Comparison of ENCODE assay signal across 18 cellular contexts in genomic region chr6:102458990-102459389, GRCh38.
"Had no signal": no experiment of that assay in that cellular context is flagged by ENCODE, and none has a peak within 500 bp of the region (broad histone marks: within the 10 kb centered on the region; RNA-seq: fewer than 3 reads in every experiment).

No MANE protein-coding gene starts in this region.

- ATAC-seq: effector memory CD8-positive, alpha-beta T cell; left ventricle myocardium superior; lower lobe of right lung; natural killer cell; pancreas; right lobe of liver; stimulated activated naive B cell treated with anti-CD40 and anti-IgM and Interleukin-4, amounts not matched to agents 10 μg/mL and 1 μg/mL and 100 μg/mL, for 72 hours had no signal

- DNase-seq: cortex of kidney; effector memory CD8-positive, alpha-beta T cell; head of caudate nucleus; left ventricle myocardium superior; lower lobe of right lung; natural killer cell; pancreas; right lobe of liver; small intestine; stimulated activated CD4-positive, alpha-beta T cell treated with anti-CD3 and anti-CD28 coated beads, Interleukin-15, amount 100 ng/mL, for 24 hours; stimulated activated CD4-positive, alpha-beta T cell treated with anti-CD3 and anti-CD28 coated beads, Interleukin-2, amount 100 ng/mL, for 48 hours; stimulated activated naive B cell treated with anti-CD40 and anti-IgM and Interleukin-4, amounts not matched to agents 10 μg/mL and 1 μg/mL and 100 μg/mL, for 72 hours; upper lobe of left lung had no signal

- H3K4me1 ChIP-seq: lower lobe of right lung, pancreas, right lobe of liver, tibial nerve, upper lobe of left lung had no signal

- H3K4me3 ChIP-seq: lower lobe of right lung, pancreas, right lobe of liver, thoracic aorta, tibial nerve, upper lobe of left lung had no signal

- H3K4me3 Mint-ChIP-seq: effector memory CD8-positive, alpha-beta T cell; natural killer cell; stimulated activated naive B cell treated with anti-CD40 and anti-IgM and Interleukin-4, amounts not matched to agents 10 μg/mL and 1 μg/mL and 100 μg/mL, for 72 hours; stimulated activated naive CD8-positive, alpha-beta T cell treated with anti-CD3 and anti-CD28 coated beads, Interleukin-15, Interleukin-2, amounts not matched to agents 100 ng/mL and 50 ng/mL, for 24 hours had no signal

- H3K36me3 ChIP-seq: lower lobe of right lung, neutrophil, pancreas, right lobe of liver, thoracic aorta, tibial nerve, upper lobe of left lung had no signal

- H3K27ac Mint-ChIP-seq: effector memory CD8-positive, alpha-beta T cell; natural killer cell; progenitor cell of endocrine pancreas; stimulated activated naive B cell treated with anti-CD40 and anti-IgM and Interleukin-4, amounts not matched to agents 10 μg/mL and 1 μg/mL and 100 μg/mL, for 72 hours; stimulated activated naive CD8-positive, alpha-beta T cell treated with anti-CD3 and anti-CD28 coated beads, Interleukin-15, Interleukin-2, amounts not matched to agents 100 ng/mL and 50 ng/mL, for 24 hours had no signal

- H3K4me1 Mint-ChIP-seq: natural killer cell; stimulated activated naive B cell treated with anti-CD40 and anti-IgM and Interleukin-4, amounts not matched to agents 10 μg/mL and 1 μg/mL and 100 μg/mL, for 72 hours had no signal

- H3K27me3 Mint-ChIP-seq: effector memory CD8-positive, alpha-beta T cell; progenitor cell of endocrine pancreas; stimulated activated naive B cell treated with anti-CD40 and anti-IgM and Interleukin-4, amounts not matched to agents 10 μg/mL and 1 μg/mL and 100 μg/mL, for 72 hours; stimulated activated naive CD8-positive, alpha-beta T cell treated with anti-CD3 and anti-CD28 coated beads, Interleukin-15, Interleukin-2, amounts not matched to agents 100 ng/mL and 50 ng/mL, for 24 hours had no signal

- H3K36me3 Mint-ChIP-seq: stimulated activated naive B cell treated with anti-CD40 and anti-IgM and Interleukin-4, amounts not matched to agents 10 μg/mL and 1 μg/mL and 100 μg/mL, for 72 hours had no signal

- H3K27ac ChIP-seq: lower lobe of right lung, neutrophil, pancreas, right lobe of liver, thoracic aorta, tibial nerve, upper lobe of left lung had no signal

- H3K9me3 ChIP-seq: lower lobe of right lung, neutrophil, pancreas, right lobe of liver, thoracic aorta, upper lobe of left lung had no signal

- H3K27me3 ChIP-seq: neutrophil, pancreas, right lobe of liver, tibial nerve, upper lobe of left lung had no signal
